Comparison of ENCODE assay signal across 8 cellular contexts in the genomic region with DNA sequence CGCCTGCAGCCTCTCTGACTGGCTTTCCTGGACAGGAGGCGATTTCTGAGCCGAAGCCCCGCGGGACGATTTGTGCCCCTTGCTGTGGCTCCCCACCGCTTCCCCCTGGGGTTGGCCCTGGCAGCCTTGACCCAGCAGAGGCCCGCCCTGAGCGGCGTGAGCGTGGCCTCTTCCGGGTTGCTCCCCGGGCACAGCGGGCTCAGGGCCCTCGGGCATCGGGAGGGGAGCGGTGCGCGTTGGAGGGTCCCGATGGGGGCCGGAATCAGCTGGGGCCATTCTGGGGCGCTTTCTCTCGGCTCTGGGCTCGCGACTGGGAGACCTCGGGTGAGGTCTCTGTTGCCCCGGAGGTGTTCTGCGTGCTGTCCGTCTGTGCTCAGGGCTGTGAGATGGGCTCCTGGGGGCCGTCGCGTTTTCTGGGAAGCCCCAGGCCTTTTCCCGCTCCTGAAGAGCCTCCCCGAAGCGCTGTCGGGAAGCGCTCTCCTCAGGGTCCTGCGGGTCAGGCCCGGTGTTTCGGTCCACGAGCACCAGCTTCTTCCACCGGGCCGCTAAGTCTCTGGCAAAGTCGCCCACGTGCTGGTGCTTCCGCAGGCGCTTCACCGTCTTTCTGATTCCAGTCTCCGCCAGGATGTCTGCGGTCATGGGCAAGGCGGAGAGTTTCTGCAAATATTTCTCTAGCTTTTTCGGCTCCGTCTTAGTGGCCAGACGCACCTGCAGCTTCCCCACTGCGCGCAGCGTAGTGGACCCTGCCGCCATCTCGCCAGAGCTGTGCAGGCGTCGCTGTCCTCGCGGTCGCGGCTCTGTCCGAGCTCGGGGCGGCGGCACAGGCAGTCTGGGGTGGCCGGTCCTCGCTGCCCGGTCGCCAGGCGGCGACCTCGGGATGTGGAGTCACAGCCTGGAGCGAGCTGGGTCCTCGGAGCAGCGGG. TPM values are rescaled to one million over a fixed set of nuclear protein-coding genes. Genes with fewer than 3 reads are reported as not detected.
DNase-seq lines count a peak whose midpoint lies in the region; ATAC-seq, FAIRE-seq and TF ChIP-seq lines count a peak whose summit lies in the region.
"Not testable (repeated sequence)": the region's sequence is repeated elsewhere in the genome, so short reads cannot be mapped to it uniquely, and the experiment has no call there.
"Had no signal": no experiment of that assay in that cellular context is flagged by ENCODE, and none has a peak within 500 bp of the region (broad histone marks: within the 10 kb centered on the region; RNA-seq: fewer than 3 reads in every experiment).

No MANE protein-coding gene starts in this region.

- H4K20me1 ChIP-seq in K562 (replicated peaks; ENCODE audit: control insufficient read depth, insufficient read depth, low read length) = not testable (repeated sequence)

- H3K27ac ChIP-seq in RWPE2 (ENCODE audit: poor library complexity, severe bottlenecking); K562 (ENCODE audit: extremely low read depth, low read depth, low read length); psoas muscle; upper lobe of left lung: not testable (repeated sequence)

- no CpG with 5 or more reads among the region's 79 CpGs for whole genome bisulfite sequencing in K562 (ENCODE audit: insufficient coverage, low coverage, missing lambda C conversion rate)
- WGBS in psoas muscle, 3 donors = 100% methylated on average over 4 of the region's 79 CpGs; no CpG with 5 or more reads in 2 of the 3 donors
- no CpG with 5 or more reads among the region's 79 CpGs for WGBS in upper lobe of left lung, 2 donors

- H3K4me2 ChIP-seq in K562 (ENCODE audit: insufficient read depth, low read length) = not testable (repeated sequence)

- not testable (repeated sequence) for H3K4me3 ChIP-seq in RWPE2 (ENCODE audit: severe bottlenecking); K562; mucosa of descending colon; psoas muscle; upper lobe of left lung

- not testable (repeated sequence) for TF ChIP-seq POLR2A in K562 (conservative IDR thresholded peaks at IDR 0.05); upper lobe of left lung (IDR thresholded peaks at IDR 0.05)

- peak; percentile 21; the same call in 1 of the 3 replicates for ATAC-seq in RWPE2 (ENCODE audit: low read depth)
- ATAC-seq in K562 = peak; percentile 70
- ATAC-seq in Right ventricle myocardium superior (ENCODE audit: poor library complexity) = peak; percentile 37
- ATAC-seq in left colon = peak; percentile 29
- ATAC-seq in mucosa of descending colon = peak; percentile 42
- peak; percentile 21 to 51 (median 46) for ATAC-seq in psoas muscle
- ATAC-seq in upper lobe of left lung (ENCODE audit: low FRiP score in 2 of 2) = peak; percentile 59 to 77

- in situ Hi-C loops in K562 (cut with MboI) = not testable (repeated sequence)

- not testable (repeated sequence) for TF ChIP-seq RAD21 in K562 (CRISPR knock-in tag; conservative IDR thresholded peaks at IDR 0.05 in 1 of 2, IDR thresholded peaks at IDR 0.05 in 1 of 2)

- H3K36me3 ChIP-seq in RWPE2 (ENCODE audit: low read depth); K562 (ENCODE audit: control insufficient read depth, insufficient read depth, low read length); mucosa of descending colon (ENCODE audit: low read depth); psoas muscle (ENCODE audit: insufficient read depth in 1 of 2, low read depth in 1 of 2); upper lobe of left lung: not testable (repeated sequence)

- not testable (repeated sequence) for DNase-seq in RWPE2 (ENCODE audit: low spot score); K562 (ENCODE audit: extremely low read depth in 1 of 4, low spot score in 3 of 4); Right ventricle myocardium superior; left colon; mucosa of descending colon; psoas muscle; upper lobe of left lung

- TF ChIP-seq CTCF in RWPE2 (IDR thresholded peaks at IDR 0.05; ENCODE audit: poor library complexity, severe bottlenecking); K562 (IDR thresholded peaks at IDR 0.05 in 2 of 3, conservative IDR thresholded peaks at IDR 0.05 in 1 of 3; ENCODE audit: insufficient read depth in 2 of 3, low read depth in 1 of 3, low read length in 3 of 3); mucosa of descending colon (IDR thresholded peaks at IDR 0.05); psoas muscle (IDR thresholded peaks at IDR 0.05); upper lobe of left lung (IDR thresholded peaks at IDR 0.05): not testable (repeated sequence)

- H3K79me2 ChIP-seq in K562 (ENCODE audit: control insufficient read depth, insufficient read depth, low read length) = not testable (repeated sequence)

- H3K27me3 ChIP-seq in RWPE2 (ENCODE audit: insufficient read depth, poor library complexity, severe bottlenecking); K562 (ENCODE audit: control insufficient read depth in 2 of 2, insufficient read depth in 2 of 2, low read length in 2 of 2); psoas muscle (ENCODE audit: insufficient read depth in 3 of 3, low read length in 2 of 3); upper lobe of left lung: not testable (repeated sequence)

- POLR2A ChIA-PET in K562 (lab: Yijun Ruan, JAX) = not testable (repeated sequence)

- H3K9me1 ChIP-seq in K562 (ENCODE audit: control insufficient read depth, insufficient read depth, low read length) = not testable (repeated sequence)

- intact Hi-C loops in K562 (cut with micrococcal nuclease); Right ventricle myocardium superior (cut with DNase I); left colon (cut with DNase I, micrococcal nuclease); mucosa of descending colon (cut with DNase I, micrococcal nuclease); psoas muscle (cut with DNase I): not testable (repeated sequence)

- TF ChIP-seq EP300 in K562 (IDR thresholded peaks at IDR 0.05; ENCODE audit: low read length); upper lobe of left lung (IDR thresholded peaks at IDR 0.05): not testable (repeated sequence)

- not testable (repeated sequence) for H3K9me3 ChIP-seq in RWPE2 (ENCODE audit: severe bottlenecking); K562 (replicated peaks; ENCODE audit: control insufficient read depth, insufficient read depth, low read depth, low read length); mucosa of descending colon; psoas muscle; upper lobe of left lung

- H3K9ac ChIP-seq in K562 (ENCODE audit: insufficient read depth in 1 of 2, low read depth in 2 of 2, low read length in 2 of 2) = not testable (repeated sequence)

- not testable (repeated sequence) for H3K4me1 ChIP-seq in RWPE2 (ENCODE audit: insufficient read depth, poor library complexity, severe bottlenecking); K562 (replicated peaks in 1 of 2; ENCODE audit: control insufficient read depth in 2 of 2, insufficient read depth in 2 of 2, low read length in 2 of 2); mucosa of descending colon (ENCODE audit: low read depth); psoas muscle; upper lobe of left lung

- BruUV-seq in K562 (replicated peaks; lab: Mats Ljungman, UMichigan) = not testable (repeated sequence)

- not testable (repeated sequence) for H2AFZ ChIP-seq in K562 (ENCODE audit: low read depth, low read length)

- not testable (repeated sequence) for FAIRE-seq in K562 (lab: Jason Lieb, UNC)

- CTCF ChIA-PET in K562 (lab: Yijun Ruan, JAX; ENCODE audit: low intra/inter-chr PET ratio) = not testable (repeated sequence)

RNA-seq across cellular contexts. Expression of a gene that starts 46.5 kb away (rescaled TPM):
- 0.39 TPM in 1 of 2 replicates, not detected in the other for total RNA-seq in K562 (2011; cell fraction: chromatin; rRNA removed; ENCODE audit: low replicate concordance)
- 0.83 TPM in 1 of 2 replicates, not detected in the other for total RNA-seq in K562 (2011; cell fraction: nucleolus; rRNA removed)
- 1.1 TPM in 1 of 2 replicates, not detected in the other for total RNA-seq in K562 (2011; cell fraction: nucleoplasm; rRNA removed)
- total RNA-seq in K562 (2014; rRNA removed) (0.29 and 0.77 TPM in 2 replicates), K562 (2014; rRNA removed; fragmentation: Illumina TruSeq; extraction: Trizol) (0.36 and 0.51 TPM in 2 replicates), K562 (2015; rRNA removed; fragmentation: Illumina TruSeq; extraction: Trizol) (0.53 and 1.2 TPM in 2 replicates), K562 (2021) (0.40 and 0.91 TPM in 2 replicates), Right ventricle myocardium superior (3.0 TPM), left colon (1 to 10 TPM; 2.1 to 3.7 TPM), mucosa of descending colon (1 to 10 TPM; 3.1 to 7.0 (median 5.7) TPM), psoas muscle (1 to 10 TPM in 2 of 4 donors, under 1 TPM in 2; 0.21 to 1.7 (median 0.79) TPM), upper lobe of left lung (10 to 100 TPM in 1 of 6 donors, 1 to 10 TPM in 5; 1.6 to 12.6 (median 5.5) TPM)
- polyA plus RNA-seq in K562 (2011; rRNA removed) (0.19 and 0.54 TPM in 2 replicates), K562 (2014; fragmentation: Illumina TruSeq; extraction: Trizol) (0.15 and 0.25 TPM in 2 replicates), K562 (2014; fragmentation: Nextera tagmentation; extraction: Ambion mirVana) (under 1 TPM; 0.08 to 0.11 TPM), K562 (2014; rRNA removed) (0.47 and 0.48 TPM in 2 replicates), psoas muscle (under 1 TPM; 0.19 to 0.49 (median 0.24) TPM)
- 0.22 and 0.29 TPM in 2 replicates for polyA plus RNA-seq in K562 (2011; cell fraction: cytosol; rRNA removed)
- 0.66 and 0.81 TPM in 2 replicates for polyA plus RNA-seq in K562 (2011; cell fraction: nucleus; rRNA removed)
- polyA plus RNA-seq in K562 (2012) = 0.70 and 1.7 TPM in 2 replicates
- polyA minus RNA-seq in K562 (2011; rRNA and poly(A)+ RNA removed) = 0.15 and 0.32 TPM in 2 replicates
- 0.76 TPM in 1 of 2 replicates, not detected in the other for polyA minus RNA-seq in K562 (2011; cell fraction: cytosol; rRNA and poly(A)+ RNA removed)
- 0.44 and 1.1 TPM in 2 replicates for polyA minus RNA-seq in K562 (2011; cell fraction: nucleus; rRNA and poly(A)+ RNA removed)
- total RNA-seq: CD4-positive, CD25-positive, alpha-beta regulatory T cell had no signal

RNA-seq across cellular contexts. Expression of a gene that starts 46.6 kb away (rescaled TPM):
- total RNA-seq in K562 (2011; cell fraction: chromatin; rRNA removed; ENCODE audit: low replicate concordance) = 36.2 and 82.6 TPM in 2 replicates
- total RNA-seq in K562 (2011; cell fraction: nucleolus; rRNA removed) = 16.4 and 20.0 TPM in 2 replicates
- 45.8 and 72.1 TPM in 2 replicates for total RNA-seq in K562 (2011; cell fraction: nucleoplasm; rRNA removed)
- total RNA-seq in K562 (2014; rRNA removed) (12.0 and 12.5 TPM in 2 replicates), K562 (2014; rRNA removed; fragmentation: Illumina TruSeq; extraction: Trizol) (19.3 and 22.7 TPM in 2 replicates), K562 (2015; rRNA removed; fragmentation: Illumina TruSeq; extraction: Trizol) (19.0 and 19.1 TPM in 2 replicates), K562 (2021) (21.3 and 23.9 TPM in 2 replicates), Right ventricle myocardium superior (28.1 TPM), left colon (10 to 100 TPM; 33.0 to 33.1 TPM), mucosa of descending colon (10 to 100 TPM; 31.2 to 56.7 (median 33.5) TPM), psoas muscle (10 to 100 TPM; 44.8 to 66.7 (median 61.3) TPM), upper lobe of left lung (10 to 100 TPM; 18.4 to 33.5 (median 30.4) TPM)
- polyA plus RNA-seq in K562 (2011; rRNA removed) (9.4 and 11.7 TPM in 2 replicates), K562 (2014; fragmentation: Illumina TruSeq; extraction: Trizol) (15.9 and 19.0 TPM in 2 replicates), K562 (2014; fragmentation: Nextera tagmentation; extraction: Ambion mirVana) (1 to 10 TPM; 2.9 to 3.0 TPM), K562 (2014; rRNA removed) (7.6 and 9.1 TPM in 2 replicates), psoas muscle (10 to 100 TPM in 1 of 3 donors, 1 to 10 TPM in 2; 5.5 to 20.3 (median 9.2) TPM)
- 4.3 and 6.1 TPM in 2 replicates for polyA plus RNA-seq in K562 (2011; cell fraction: cytosol; rRNA removed)
- 32.0 and 34.2 TPM in 2 replicates for polyA plus RNA-seq in K562 (2011; cell fraction: nucleus; rRNA removed)
- polyA plus RNA-seq in K562 (2012) = 7.6 and 10.3 TPM in 2 replicates
- polyA minus RNA-seq in K562 (2011; rRNA and poly(A)+ RNA removed) = 16.1 and 16.3 TPM in 2 replicates
- polyA minus RNA-seq in K562 (2011; cell fraction: cytosol; rRNA and poly(A)+ RNA removed) = 5.3 and 7.3 TPM in 2 replicates
- polyA minus RNA-seq in K562 (2011; cell fraction: nucleus; rRNA and poly(A)+ RNA removed) = 23.2 and 48.8 TPM in 2 replicates
